2 cellular contexts compared by ENCODE assay signal in the genomic region with DNA sequence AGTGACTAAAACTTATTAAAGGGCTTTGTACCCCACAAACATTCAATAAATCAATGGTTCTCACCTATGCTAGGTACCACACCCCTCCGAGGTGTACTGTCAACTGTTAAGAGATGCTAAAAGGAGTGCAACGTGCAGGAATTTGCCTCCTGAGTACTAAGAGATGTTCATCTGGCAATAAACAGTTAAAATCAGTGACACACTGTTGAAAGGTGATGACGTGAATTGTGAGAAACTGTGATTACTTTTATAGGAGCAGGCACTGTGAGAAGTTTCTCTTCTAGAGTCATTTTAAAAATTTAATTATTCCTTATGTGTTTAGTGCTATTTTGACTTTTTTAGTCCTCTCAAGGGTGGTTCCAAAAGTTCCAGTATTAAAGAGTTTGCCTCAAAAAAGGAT.
TF ChIP-seq lines count a peak whose summit lies in the region.

No MANE protein-coding gene starts in this region.

TF ChIP-seq in A549, 52 proteins besides CTCF, POLR2A, EP300 and RAD21:
- TF ChIP-seq, protein P1, sequence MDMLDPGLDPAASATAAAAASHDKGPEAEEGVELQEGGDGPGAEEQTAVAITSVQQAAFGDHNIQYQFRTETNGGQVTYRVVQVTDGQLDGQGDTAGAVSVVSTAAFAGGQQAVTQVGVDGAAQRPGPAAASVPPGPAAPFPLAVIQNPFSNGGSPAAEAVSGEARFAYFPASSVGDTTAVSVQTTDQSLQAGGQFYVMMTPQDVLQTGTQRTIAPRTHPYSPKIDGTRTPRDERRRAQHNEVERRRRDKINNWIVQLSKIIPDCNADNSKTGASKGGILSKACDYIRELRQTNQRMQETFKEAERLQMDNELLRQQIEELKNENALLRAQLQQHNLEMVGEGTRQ (IDR thresholded peaks at IDR 0.05) = no peak
- TF ChIP-seq CBX8 (IDR thresholded peaks at IDR 0.05) (no peak), ZSCAN20 (CRISPR knock-in tag; IDR thresholded peaks at IDR 0.05) (no peak), RCOR1 (IDR thresholded peaks at IDR 0.05; ENCODE audit: low read depth, low read length) (no peak), FOXS1 (CRISPR knock-in tag; IDR thresholded peaks at IDR 0.05) (no peak), MAZ (IDR thresholded peaks at IDR 0.05; ENCODE audit: borderline replicate concordance, low read depth, low read length) (no peak), MYC (IDR thresholded peaks at IDR 0.05; ENCODE audit: borderline replicate concordance, low read length) (no peak), HOXA7 (CRISPR knock-in tag; IDR thresholded peaks at IDR 0.05) (no peak), JUNB (IDR thresholded peaks at IDR 0.05) (no peak), HOXB5 (CRISPR knock-in tag; IDR thresholded peaks at IDR 0.05) (no peak), EHF (CRISPR knock-in tag; IDR thresholded peaks at IDR 0.05) (no peak), RNF2 (IDR thresholded peaks at IDR 0.05; ENCODE audit: borderline replicate concordance, low read depth) (no peak), PHF8 (IDR thresholded peaks at IDR 0.05; ENCODE audit: borderline replicate concordance, low read depth) (no peak), SREBF2 (IDR thresholded peaks at IDR 0.05) (no peak)
- TF ChIP-seq, protein P2, sequence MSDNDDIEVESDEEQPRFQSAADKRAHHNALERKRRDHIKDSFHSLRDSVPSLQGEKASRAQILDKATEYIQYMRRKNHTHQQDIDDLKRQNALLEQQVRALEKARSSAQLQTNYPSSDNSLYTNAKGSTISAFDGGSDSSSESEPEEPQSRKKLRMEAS (IDR thresholded peaks at IDR 0.05) = no peak

TF ChIP-seq in IMR-90, 13 proteins besides CTCF, POLR2A, EP300 and RAD21 (continued from another document):
- TF ChIP-seq, protein P1 (IDR thresholded peaks at IDR 0.05; ENCODE audit: low read depth, low read length) = no peak
- TF ChIP-seq RCOR1 (IDR thresholded peaks at IDR 0.05; ENCODE audit: insufficient replicate concordance, low read length) = no peak
- TF ChIP-seq, protein P3, sequence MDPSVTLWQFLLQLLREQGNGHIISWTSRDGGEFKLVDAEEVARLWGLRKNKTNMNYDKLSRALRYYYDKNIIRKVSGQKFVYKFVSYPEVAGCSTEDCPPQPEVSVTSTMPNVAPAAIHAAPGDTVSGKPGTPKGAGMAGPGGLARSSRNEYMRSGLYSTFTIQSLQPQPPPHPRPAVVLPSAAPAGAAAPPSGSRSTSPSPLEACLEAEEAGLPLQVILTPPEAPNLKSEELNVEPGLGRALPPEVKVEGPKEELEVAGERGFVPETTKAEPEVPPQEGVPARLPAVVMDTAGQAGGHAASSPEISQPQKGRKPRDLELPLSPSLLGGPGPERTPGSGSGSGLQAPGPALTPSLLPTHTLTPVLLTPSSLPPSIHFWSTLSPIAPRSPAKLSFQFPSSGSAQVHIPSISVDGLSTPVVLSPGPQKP (IDR thresholded peaks at IDR 0.05; ENCODE audit: borderline replicate concordance, low read depth, low read length) = no peak
- no peak for TF ChIP-seq MAFK (IDR thresholded peaks at IDR 0.05; ENCODE audit: low read depth, low read length)
- TF ChIP-seq FOS (IDR thresholded peaks at IDR 0.05; ENCODE audit: low read depth, low read length) = no peak
- no peak for TF ChIP-seq CEBPB (IDR thresholded peaks at IDR 0.05; ENCODE audit: low read depth, low read length)
- TF ChIP-seq MXI1 (IDR thresholded peaks at IDR 0.05; ENCODE audit: borderline replicate concordance, low read depth, low read length) = no peak
- TF ChIP-seq CHD1 (IDR thresholded peaks at IDR 0.05; ENCODE audit: low read depth, low read length) = no peak
- TF ChIP-seq SMC3 (IDR thresholded peaks at IDR 0.05; ENCODE audit: low read depth, low read length) = no peak
- no peak for TF ChIP-seq RFX5 (IDR thresholded peaks at IDR 0.05; ENCODE audit: low read depth, low read length)
- no peak for TF ChIP-seq NFE2L2 (IDR thresholded peaks at IDR 0.05; ENCODE audit: low read depth, low read length)
- TF ChIP-seq BHLHE40 (IDR thresholded peaks at IDR 0.05; ENCODE audit: low read depth, low read length) = no peak
